ENCODE assay signal across 33 cellular contexts in the genomic region with DNA sequence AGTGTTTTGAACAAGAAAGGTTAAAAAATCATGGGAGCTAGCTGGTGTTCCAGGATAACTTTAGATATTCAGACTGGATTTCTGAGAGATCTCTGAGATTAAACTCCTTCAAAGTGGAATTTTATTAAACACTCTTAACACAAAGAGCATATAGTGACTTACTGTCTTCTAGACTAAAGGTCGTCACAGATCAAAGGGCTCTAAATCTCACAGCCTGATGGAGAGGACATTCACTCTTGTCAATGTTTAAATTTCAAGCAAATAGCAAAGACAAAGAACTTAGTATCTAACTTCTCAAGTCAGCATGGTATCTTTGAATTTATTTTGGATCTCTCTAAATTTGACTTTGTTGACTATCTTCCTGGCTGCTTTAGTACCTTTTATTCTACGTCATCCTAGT.
"Had no signal": no experiment of that assay in that cellular context is flagged by ENCODE, and none has a peak within 500 bp of the region (broad histone marks: within the 10 kb centered on the region; RNA-seq: fewer than 3 reads in every experiment).

No MANE protein-coding gene starts in this region.

- FAIRE-seq: astrocyte, bronchial epithelial cell had no signal

- DNase-seq: activated effector memory CD4-positive, alpha-beta T cell treated with anti-CD3 and anti-CD28 coated beads, Interleukin-2, amount 50 U/mL, for 16 hours; activated effector memory CD4-positive, alpha-beta T cell treated with Interleukin-2 at 50 U/mL for 16 hours; activated gamma-delta T cell; activated gamma-delta T cell treated with Interleukin-2 at 50 U/mL for 16 hours; activated naive CD4-positive, alpha-beta T cell; activated naive CD4-positive, alpha-beta T cell treated with anti-CD3 and anti-CD28 coated beads for 36 hours; activated naive CD4-positive, alpha-beta T cell treated with anti-CD3 and anti-CD28 coated beads, Interleukin-2, amount 10 ng/mL, durations not matched to agents 7 days and 5 days; activated naive CD4-positive, alpha-beta T cell treated with anti-CD3 and anti-CD28 coated beads, Interleukin-2, amount 50 U/mL, for 16 hours; activated naive CD4-positive, alpha-beta T cell treated with Interleukin-2 at 50 U/mL for 16 hours; activated naive CD8-positive, alpha-beta T cell treated with anti-CD3 and anti-CD28 coated beads for 36 hours; activated naive CD8-positive, alpha-beta T cell treated with anti-CD3 and anti-CD28 coated beads, Interleukin-2, amount 10 ng/mL, durations not matched to agents 7 days and 5 days; activated naive CD8-positive, alpha-beta T cell treated with anti-CD3 and anti-CD28 coated beads, Interleukin-2, amount 50 U/mL, for 24 hours; activated T-cell treated with anti-CD3 and anti-CD28 coated beads, Interleukin-2, amount 50 U/mL, for 24 hours; activated T-cell treated with anti-CD3 and anti-CD28 coated beads, Interleukin-2, amount 50 U/mL, for 4 hours; activated T-cell treated with anti-CD3 and anti-CD28 coated beads, Interleukin-2, amount 50 U/mL, for 48 hours; activated T-cell treated with anti-CD3 and anti-CD28 coated beads, Interleukin-2, amount 50 U/mL, for 72 hours; adrenal gland; amniotic stem cell; amygdala; anterior cingulate cortex; aorta; body of pancreas; brain microvascular endothelial cell; caudate nucleus; central memory CD4-positive, alpha-beta T cell; cerebellar nuclear complex had no signal

- H3K27ac ChIP-seq: adrenal gland, ascending aorta, body of pancreas, brain microvascular endothelial cell, breast epithelium, cardiac muscle cell had no signal

- H3K4me1 ChIP-seq: adrenal gland, ascending aorta, body of pancreas, breast epithelium had no signal

- H3K36me3 ChIP-seq: adrenal gland, breast epithelium had no signal

- ATAC-seq: activated naive CD4-positive, alpha-beta T cell treated with anti-CD3 and anti-CD28 coated beads, Interleukin-2, amount 50 U/mL, for 72 hours; activated naive CD8-positive, alpha-beta T cell treated with anti-CD3 and anti-CD28 coated beads, Interleukin-2, amount 50 U/mL, for 24 hours; activated T-cell treated with anti-CD3 and anti-CD28 coated beads, Interleukin-2, amount 50 U/mL, for 4 hours; activated T-cell treated with anti-CD3 and anti-CD28 coated beads, Interleukin-2, amount 50 U/mL, for 72 hours; activated T-helper 17 cell treated with anti-CD3 and anti-CD28 coated beads, Interleukin-2, amount 50 U/mL, for 72 hours; body of pancreas had no signal

- H3K9me3 ChIP-seq: adrenal gland, body of pancreas had no signal

- H3K27me3 ChIP-seq: adrenal gland, ascending aorta, body of pancreas, brain microvascular endothelial cell, breast epithelium, cardiac muscle cell had no signal

- H3K4me3 ChIP-seq: adrenal gland, ascending aorta, body of pancreas, breast epithelium, cardiac muscle cell had no signal
